1 cellular context compared by ENCODE assay signal in the genomic region with DNA sequence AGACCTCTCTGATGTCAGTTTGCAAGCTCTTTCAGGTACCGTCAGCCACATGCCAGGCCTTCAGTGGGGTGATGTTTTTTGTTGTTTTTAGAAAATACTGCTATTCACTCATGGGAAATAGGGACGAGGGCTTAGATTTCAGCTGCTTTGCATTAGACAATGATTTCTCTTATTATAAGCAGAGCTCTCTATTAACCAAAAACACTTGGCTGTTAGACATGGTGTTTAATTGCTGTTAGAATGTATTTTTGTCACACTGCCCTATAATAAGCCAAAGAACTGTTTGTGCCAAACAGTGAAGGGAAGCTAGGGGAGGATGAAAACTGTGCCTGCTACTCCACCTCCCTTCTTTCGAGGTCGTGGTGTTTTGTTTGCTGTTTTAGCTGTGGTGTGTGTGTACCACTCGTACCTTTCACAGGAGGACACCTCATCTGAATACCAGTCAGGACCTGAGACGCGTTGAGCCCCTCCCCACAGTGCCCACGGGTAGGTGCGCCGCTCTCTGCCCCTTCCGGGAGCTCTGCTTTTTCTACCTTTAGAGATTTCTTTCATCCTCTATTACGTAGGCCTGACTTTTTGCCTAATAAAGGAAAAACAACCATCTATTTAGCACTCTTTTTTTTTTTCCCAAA.
TF ChIP-seq lines count a peak whose summit lies in the region.

No MANE protein-coding gene starts in this region.

TF ChIP-seq in A549, 52 proteins besides CTCF, POLR2A, EP300 and RAD21 (continued from another document):
- TF ChIP-seq SMC3 (IDR thresholded peaks at IDR 0.05) (no peak), NPAS2 (CRISPR knock-in tag; IDR thresholded peaks at IDR 0.05; ENCODE audit: borderline replicate concordance) (no peak), ESRRA (IDR thresholded peaks at IDR 0.05; ENCODE audit: borderline replicate concordance, low read length) (no peak), CBX2 (IDR thresholded peaks at IDR 0.05; ENCODE audit: borderline replicate concordance, low read depth) (no peak), ATOH8 (CRISPR knock-in tag; IDR thresholded peaks at IDR 0.05; ENCODE audit: low read depth) (no peak), RFX5 (IDR thresholded peaks at IDR 0.05) (no peak), HDAC2 (IDR thresholded peaks at IDR 0.05) (no peak)
